1 cellular context compared by ENCODE assay signal in genomic region chr11:62806611-62807121, GRCh38.
A peak's percentile ranks its signal among the peaks of the same experiment; 100 is the strongest.
TF ChIP-seq lines count a peak whose summit lies in the region.

No MANE protein-coding gene starts in this region.

TF ChIP-seq in H1, 55 proteins besides CTCF, POLR2A, EP300 and RAD21:
- TF ChIP-seq ATF3 (IDR thresholded peaks at IDR 0.05; ENCODE audit: insufficient read depth, low read depth, low read length) (no peak), SAP30 (IDR thresholded peaks at IDR 0.05; ENCODE audit: insufficient read depth, insufficient replicate concordance, low read length) (no peak), SP2 (IDR thresholded peaks at IDR 0.05; ENCODE audit: low read length) (no peak), CEBPB (IDR thresholded peaks at IDR 0.05; ENCODE audit: low read depth, low read length) (peak; percentile 64; the same call in 1 of the 2 replicates), NRF1 (IDR thresholded peaks at IDR 0.05; ENCODE audit: low read depth, low read length) (no peak)
